1 cellular context compared by ENCODE assay signal in genomic region chr17:48059125-48059668, GRCh38.
TF ChIP-seq lines count a peak whose summit lies in the region.

No MANE protein-coding gene starts in this region.

TF ChIP-seq in K562, 482 proteins besides CTCF, POLR2A, EP300 and RAD21:
- TF ChIP-seq RBFOX2 (IDR thresholded peaks at IDR 0.05; ENCODE audit: low read depth, low read length) (0 out of 2 replicates have a peak, but pooled peaks have one; percentile 42), THRA (IDR thresholded peaks at IDR 0.05) (no peak), POLR2G (IDR thresholded peaks at IDR 0.05; ENCODE audit: low read depth, low read length) (peak; percentile 55)
TF ChIP-seq in K562: peak in this region for 2.
